26 cellular contexts compared by ENCODE assay signal in the genomic region with DNA sequence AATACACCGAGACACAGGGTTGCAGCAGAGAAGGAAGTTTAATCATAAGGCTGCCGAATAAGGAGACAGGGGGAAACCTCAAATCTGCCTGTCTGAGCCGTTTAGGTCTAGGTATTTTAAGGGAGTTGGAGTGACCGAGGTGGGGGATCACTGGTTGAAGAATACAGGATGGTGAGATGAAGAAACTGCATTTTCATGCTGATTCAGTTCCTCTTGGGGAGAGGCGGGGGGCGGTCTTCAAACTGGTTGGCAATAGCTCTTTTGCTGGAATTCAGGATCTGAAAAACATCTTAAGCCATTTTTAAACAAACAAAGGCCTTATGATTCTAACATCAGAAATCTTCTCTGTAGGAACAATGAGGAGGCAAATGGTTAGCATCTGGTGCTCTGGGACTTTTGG.
DNase-seq lines count a peak whose midpoint lies in the region; ATAC-seq and TF ChIP-seq lines count a peak whose summit lies in the region.
"Had no signal": no experiment of that assay in that cellular context is flagged by ENCODE, and none has a peak within 500 bp of the region (broad histone marks: within the 10 kb centered on the region; RNA-seq: fewer than 3 reads in every experiment).

No MANE protein-coding gene starts in this region.

- POLR2A ChIA-PET in OCI-LY7 (lab: Charles Lee), result interaction anchor here (0.6 kb wide), 1 partner anchor 65 kb away, joined by 3 read pairs; no protein-coding TSS in a partner anchor

- H3K27me3 ChIP-seq in GM23338 (ENCODE audit: insufficient read depth) (peaks cover 11% of the 10 kb centered on the region), SJSA1 (replicated peaks) (no peaks in the 10 kb centered on the region)
- H3K27me3 ChIP-seq: ovary, right atrium auricular region, upper lobe of left lung had no signal

- peaks cover 2% of the 10 kb centered on the region for H3K27me3 Mint-ChIP-seq in GM23338 (ENCODE audit: insufficient read depth, low read depth, poor library complexity)
- H3K27me3 Mint-ChIP-seq: activated CD4-positive, alpha-beta T cell treated with anti-CD3 and anti-CD28 coated beads, Interleukin-2, amount 10 ng/mL, durations not matched to agents 7 days and 5 days; CD4-positive, alpha-beta T cell; naive thymus-derived CD8-positive, alpha-beta T cell; T-helper 17 cell had no signal

- H3K79me2 ChIP-seq in GM23338 (replicated peaks; ENCODE audit: insufficient read depth), result no peaks in the 10 kb centered on the region
- no peaks in the 10 kb centered on the region for H3K79me2 ChIP-seq in OCI-LY7 (ENCODE audit: insufficient read depth, low read depth, low read length)

- TF ChIP-seq CTCF in GM23338 (conservative IDR thresholded peaks at IDR 0.05; ENCODE audit: low read depth in 2 of 2) (no peak), OCI-LY7 (conservative IDR thresholded peaks at IDR 0.05; ENCODE audit: low read length) (no peak)

- H3K4me3 Mint-ChIP-seq in GM23338, result no peak overlapping the region
- H3K4me3 Mint-ChIP-seq: activated CD4-positive, alpha-beta T cell treated with anti-CD3 and anti-CD28 coated beads, Interleukin-2, amount 10 ng/mL, durations not matched to agents 7 days and 5 days; activated T-helper 1 cell treated with anti-CD3 and anti-CD28 coated beads, Interleukin-12 subunit alpha, Interleukin-12 subunit beta, Interleukin-2, Interleukin-4 antibody, amounts not matched to agents 30 ng/mL and 10 ng/mL and 1 ng/mL, durations not matched to agents 14 hours and 24 hours and 36 hours; CD4-positive, alpha-beta T cell; naive thymus-derived CD8-positive, alpha-beta T cell; T-helper 17 cell had no signal

- peak; percentile 27 for DNase-seq in AG08395 (ENCODE audit: low spot score)
- no peak for DNase-seq in GM23338 (ENCODE audit: low spot score)
- DNase-seq in SJSA1 (ENCODE audit: low read depth in 1 of 2, low spot score in 2 of 2), result peak; percentile 64 to 70
- DNase-seq in fibroblast of the conjunctiva (ENCODE audit: low read depth), result peak; percentile 74
- DNase-seq in OCI-LY7 (ENCODE audit: low spot score), result no peak
- no peak for DNase-seq in medulla oblongata (ENCODE audit: extremely low spot score)
- no peak for DNase-seq in activated CD4-positive, CD25-positive, alpha-beta regulatory T cell treated with anti-CD3 and anti-CD28 coated beads, Interleukin-2, amount 50 U/mL, for 72 hours
- DNase-seq: activated CD4-positive, alpha-beta T cell treated with anti-CD3 and anti-CD28 coated beads, Interleukin-2, amount 10 ng/mL, durations not matched to agents 7 days and 5 days; CD4-positive, alpha-beta T cell; effector memory CD4-positive, alpha-beta T cell; glutamatergic neuron; MM.1S; naive thymus-derived CD8-positive, alpha-beta T cell; NCI-H1694; NCI-H526; ovary; T-helper 17 cell had no signal

- ATAC-seq in GM23338 (peak; percentile 41; the same call in 2 of the 3 replicates), HG03108 (IDR thresholded peaks at IDR 0.05; ENCODE audit: unreplicated experiment) (no peak)
- ATAC-seq: A549; activated naive CD4-positive, alpha-beta T cell treated with anti-CD3 and anti-CD28 coated beads, Interleukin-2, amount 50 U/mL, for 72 hours; K562; left colon; naive thymus-derived CD8-positive, alpha-beta T cell; Right ventricle myocardium inferior; T-helper 17 cell had no signal

- no peak overlapping the region for H2AFZ ChIP-seq in GM23338
- H2AFZ ChIP-seq in OCI-LY7 (ENCODE audit: low read length), result no peak overlapping the region

- no TSS peak for BruUV-seq in OCI-LY7 (replicated peaks; lab: Mats Ljungman, UMichigan)

- no peaks in the 10 kb centered on the region for H3K36me3 Mint-ChIP-seq in GM23338 (ENCODE audit: low read depth)

- H3K4me3 ChIP-seq in GM23338 (no peak overlapping the region), SJSA1 (no peak overlapping the region), OCI-LY7 (ENCODE audit: low read depth, low read length, poor library complexity, severe bottlenecking) (no peak overlapping the region)
- H3K4me3 ChIP-seq: A549, K562, ovary, right atrium auricular region, upper lobe of left lung had no signal

- H3K9me3 ChIP-seq in SJSA1 (replicated peaks) (no peaks in the 10 kb centered on the region), OCI-LY7 (ENCODE audit: low read length) (no peaks in the 10 kb centered on the region)
- H3K9me3 ChIP-seq: A549, ovary, right atrium auricular region, upper lobe of left lung had no signal

- H3K27ac ChIP-seq in GM23338 (ENCODE audit: low read depth), result no peak overlapping the region
- H3K27ac ChIP-seq in SJSA1, result peak overlapping the region; percentile 71
- H3K27ac ChIP-seq in OCI-LY7 (ENCODE audit: low read depth, low read length, poor library complexity, severe bottlenecking), result no peak overlapping the region
- H3K27ac ChIP-seq: A549, ovary, right atrium auricular region, upper lobe of left lung had no signal

- 0 out of 2 replicates have a peak, but pooled peaks cover 4% of the 10 kb centered on the region for H3K9me2 ChIP-seq in GM23338 (ENCODE audit: insufficient read depth)
- H3K9me2 ChIP-seq in OCI-LY7 (ENCODE audit: insufficient read depth, low read length), result no peaks in the 10 kb centered on the region

- H3K36me3 ChIP-seq in GM23338 (ENCODE audit: insufficient read depth), result no peaks in the 10 kb centered on the region
- no peaks in the 10 kb centered on the region for H3K36me3 ChIP-seq in SJSA1
- no peaks in the 10 kb centered on the region for H3K36me3 ChIP-seq in OCI-LY7 (ENCODE audit: insufficient read depth, low read length)
- H3K36me3 ChIP-seq: ovary, right atrium auricular region, upper lobe of left lung had no signal

- peaks cover 30% of the 10 kb centered on the region for H3K4me1 ChIP-seq in GM23338 (ENCODE audit: insufficient read depth)
- peaks cover 35% of the 10 kb centered on the region for H3K4me1 ChIP-seq in SJSA1 (replicated peaks)
- no peaks in the 10 kb centered on the region for H3K4me1 ChIP-seq in OCI-LY7 (ENCODE audit: insufficient read depth, low read length, poor library complexity, severe bottlenecking)
- H3K4me1 ChIP-seq: A549, right atrium auricular region, upper lobe of left lung had no signal

- intact Hi-C loops in OCI-LY7 (cut with micrococcal nuclease; ENCODE audit: unreplicated experiment), result no loop called here

- peaks cover 10% of the 10 kb centered on the region for H3K9me3 Mint-ChIP-seq in GM23338

- H3K4me2 ChIP-seq in GM23338 (peak overlapping the region; percentile 35; the same call in 1 of the 2 replicates), OCI-LY7 (ENCODE audit: low read length) (no peak overlapping the region)
- H3K4me2 ChIP-seq: A549 had no signal

- H4K20me1 ChIP-seq in GM23338 (replicated peaks; ENCODE audit: insufficient read depth) (no peaks in the 10 kb centered on the region), OCI-LY7 (ENCODE audit: insufficient read depth, low read length) (no peaks in the 10 kb centered on the region)

- peaks cover 38% of the 10 kb centered on the region for H3K4me1 Mint-ChIP-seq in GM23338

- H3K27ac Mint-ChIP-seq in GM23338, result no peak overlapping the region
- H3K27ac Mint-ChIP-seq: activated CD4-positive, alpha-beta T cell treated with anti-CD3 and anti-CD28 coated beads, Interleukin-2, amount 10 ng/mL, durations not matched to agents 7 days and 5 days; activated naive CD4-positive, alpha-beta T cell treated with anti-CD3 and anti-CD28 coated beads, Interleukin-2, amount 50 U/mL, for 72 hours; activated T-helper 1 cell treated with anti-CD3 and anti-CD28 coated beads, Interleukin-12 subunit alpha, Interleukin-12 subunit beta, Interleukin-2, Interleukin-4 antibody, amounts not matched to agents 30 ng/mL and 10 ng/mL and 1 ng/mL, durations not matched to agents 14 hours and 24 hours and 36 hours; CD4-positive, alpha-beta T cell; naive thymus-derived CD8-positive, alpha-beta T cell; T-helper 17 cell had no signal

- CTCF ChIA-PET in OCI-LY7 (lab: Charles Lee; ENCODE audit: unreplicated experiment), result no interaction called here

- H3F3A ChIP-seq in GM23338 (replicated peaks; ENCODE audit: low read depth), result no peaks in the 10 kb centered on the region

TF ChIP-seq in GM23338, 12 proteins besides CTCF, POLR2A, EP300 and RAD21 (continues in another document):
- TF ChIP-seq, protein P1, sequence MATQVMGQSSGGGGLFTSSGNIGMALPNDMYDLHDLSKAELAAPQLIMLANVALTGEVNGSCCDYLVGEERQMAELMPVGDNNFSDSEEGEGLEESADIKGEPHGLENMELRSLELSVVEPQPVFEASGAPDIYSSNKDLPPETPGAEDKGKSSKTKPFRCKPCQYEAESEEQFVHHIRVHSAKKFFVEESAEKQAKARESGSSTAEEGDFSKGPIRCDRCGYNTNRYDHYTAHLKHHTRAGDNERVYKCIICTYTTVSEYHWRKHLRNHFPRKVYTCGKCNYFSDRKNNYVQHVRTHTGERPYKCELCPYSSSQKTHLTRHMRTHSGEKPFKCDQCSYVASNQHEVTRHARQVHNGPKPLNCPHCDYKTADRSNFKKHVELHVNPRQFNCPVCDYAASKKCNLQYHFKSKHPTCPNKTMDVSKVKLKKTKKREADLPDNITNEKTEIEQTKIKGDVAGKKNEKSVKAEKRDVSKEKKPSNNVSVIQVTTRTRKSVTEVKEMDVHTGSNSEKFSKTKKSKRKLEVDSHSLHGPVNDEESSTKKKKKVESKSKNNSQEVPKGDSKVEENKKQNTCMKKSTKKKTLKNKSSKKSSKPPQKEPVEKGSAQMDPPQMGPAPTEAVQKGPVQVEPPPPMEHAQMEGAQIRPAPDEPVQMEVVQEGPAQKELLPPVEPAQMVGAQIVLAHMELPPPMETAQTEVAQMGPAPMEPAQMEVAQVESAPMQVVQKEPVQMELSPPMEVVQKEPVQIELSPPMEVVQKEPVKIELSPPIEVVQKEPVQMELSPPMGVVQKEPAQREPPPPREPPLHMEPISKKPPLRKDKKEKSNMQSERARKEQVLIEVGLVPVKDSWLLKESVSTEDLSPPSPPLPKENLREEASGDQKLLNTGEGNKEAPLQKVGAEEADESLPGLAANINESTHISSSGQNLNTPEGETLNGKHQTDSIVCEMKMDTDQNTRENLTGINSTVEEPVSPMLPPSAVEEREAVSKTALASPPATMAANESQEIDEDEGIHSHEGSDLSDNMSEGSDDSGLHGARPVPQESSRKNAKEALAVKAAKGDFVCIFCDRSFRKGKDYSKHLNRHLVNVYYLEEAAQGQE (IDR thresholded peaks at IDR 0.05; ENCODE audit: unreplicated experiment), result no peak
- TF ChIP-seq ZNF331 (CRISPR knock-in tag; IDR thresholded peaks at IDR 0.05; ENCODE audit: low read depth), result no peak

Comparison
In these comparisons a context has a peak if more than half of its experiments do, and no peak if none do; other contexts are left out.
1. DNase-seq: peak in AG08395 (single experiment), SJSA1 (2 of 2) and fibroblast of the conjunctiva (single experiment); none in GM23338 (single experiment), OCI-LY7 (single experiment), medulla oblongata (single experiment) and activated CD4-positive, CD25-positive, alpha-beta regulatory T cell treated with anti-CD3 and anti-CD28 coated beads, Interleukin-2, amount 50 U/mL, for 72 hours (single experiment).